ENCODE assay signal across 26 cellular contexts in the genomic region with DNA sequence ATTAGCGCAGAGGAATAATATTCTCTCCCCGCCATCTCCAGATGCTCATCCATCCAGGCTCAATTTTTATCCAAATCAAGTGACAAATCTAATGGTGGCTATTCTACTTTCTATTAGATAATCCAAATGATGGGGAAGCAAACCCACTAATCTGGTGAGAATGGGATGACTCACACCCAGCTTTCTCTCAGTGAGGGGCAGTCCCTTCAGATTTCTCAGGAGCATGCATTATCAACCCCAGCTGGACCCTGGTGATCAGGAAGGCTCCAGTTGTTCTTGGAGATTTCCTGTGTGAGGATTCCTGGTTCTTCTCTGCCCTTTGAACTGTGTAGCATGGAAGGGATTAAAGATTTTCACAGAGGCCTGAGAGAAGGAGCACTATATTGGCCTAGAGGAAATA.
"Had no signal": no experiment of that assay in that cellular context is flagged by ENCODE, and none has a peak within 500 bp of the region (broad histone marks: within the 10 kb centered on the region; RNA-seq: fewer than 3 reads in every experiment).

No MANE protein-coding gene starts in this region.

- H3K4me3 Mint-ChIP-seq: activated CD4-positive, alpha-beta T cell treated with anti-CD3 and anti-CD28 coated beads for 36 hours; activated naive CD8-positive, alpha-beta T cell treated with anti-CD3 and anti-CD28 coated beads, Interleukin-2, amount 10 ng/mL, durations not matched to agents 7 days and 5 days; activated T-cell treated with anti-CD3 and anti-CD28 coated beads, Interleukin-2, amount 50 U/mL, for 72 hours; natural killer cell treated with Interleukin-12 subunit alpha and Interleukin-12 subunit beta and Interleukin-15 and Interleukin-18, amount 100 ng/mL, for 72 hours; stimulated activated effector memory CD8-positive, alpha-beta T cell treated with anti-CD3 and anti-CD28 coated beads, Interleukin-12 subunit alpha, Interleukin-12 subunit beta, amount 100 ng/mL, for 72 hours had no signal

- H3K27ac Mint-ChIP-seq: activated CD4-positive, alpha-beta T cell treated with anti-CD3 and anti-CD28 coated beads for 36 hours; activated naive CD8-positive, alpha-beta T cell treated with anti-CD3 and anti-CD28 coated beads, Interleukin-2, amount 10 ng/mL, durations not matched to agents 7 days and 5 days; activated T-cell treated with anti-CD3 and anti-CD28 coated beads, Interleukin-2, amount 50 U/mL, for 72 hours; natural killer cell treated with Interleukin-12 subunit alpha and Interleukin-12 subunit beta and Interleukin-15 and Interleukin-18, amount 100 ng/mL, for 72 hours; stimulated activated effector memory CD8-positive, alpha-beta T cell treated with anti-CD3 and anti-CD28 coated beads, Interleukin-12 subunit alpha, Interleukin-12 subunit beta, amount 100 ng/mL, for 72 hours had no signal

- H3K27me3 Mint-ChIP-seq: activated CD4-positive, alpha-beta T cell treated with anti-CD3 and anti-CD28 coated beads for 36 hours; natural killer cell treated with Interleukin-12 subunit alpha and Interleukin-12 subunit beta and Interleukin-15 and Interleukin-18, amount 100 ng/mL, for 72 hours had no signal

- H3K4me3 ChIP-seq: coronary artery, dorsolateral prefrontal cortex, gastrocnemius medialis, hepatocyte, lower lobe of right lung, mucosa of descending colon, right lobe of liver, tibial nerve had no signal

- H3K9me3 Mint-ChIP-seq: activated naive CD8-positive, alpha-beta T cell treated with anti-CD3 and anti-CD28 coated beads, Interleukin-2, amount 10 ng/mL, durations not matched to agents 7 days and 5 days; activated T-cell treated with anti-CD3 and anti-CD28 coated beads, Interleukin-2, amount 50 U/mL, for 72 hours; natural killer cell treated with Interleukin-12 subunit alpha and Interleukin-12 subunit beta and Interleukin-15 and Interleukin-18, amount 100 ng/mL, for 72 hours; stimulated activated effector memory CD8-positive, alpha-beta T cell treated with anti-CD3 and anti-CD28 coated beads, Interleukin-12 subunit alpha, Interleukin-12 subunit beta, amount 100 ng/mL, for 72 hours had no signal

- H3K79me2 ChIP-seq: hepatocyte had no signal

- H3K36me3 Mint-ChIP-seq: activated naive CD8-positive, alpha-beta T cell treated with anti-CD3 and anti-CD28 coated beads, Interleukin-2, amount 10 ng/mL, durations not matched to agents 7 days and 5 days; natural killer cell treated with Interleukin-12 subunit alpha and Interleukin-12 subunit beta and Interleukin-15 and Interleukin-18, amount 100 ng/mL, for 72 hours; stimulated activated effector memory CD8-positive, alpha-beta T cell treated with anti-CD3 and anti-CD28 coated beads, Interleukin-12 subunit alpha, Interleukin-12 subunit beta, amount 100 ng/mL, for 72 hours had no signal

- H3K4me1 Mint-ChIP-seq: activated CD4-positive, alpha-beta T cell treated with anti-CD3 and anti-CD28 coated beads for 36 hours; activated naive CD8-positive, alpha-beta T cell treated with anti-CD3 and anti-CD28 coated beads, Interleukin-2, amount 10 ng/mL, durations not matched to agents 7 days and 5 days; stimulated activated effector memory CD8-positive, alpha-beta T cell treated with anti-CD3 and anti-CD28 coated beads, Interleukin-12 subunit alpha, Interleukin-12 subunit beta, amount 100 ng/mL, for 72 hours had no signal

- DNase-seq: activated CD4-positive, alpha-beta T cell treated with anti-CD3 and anti-CD28 coated beads for 36 hours; activated CD4-positive, alpha-beta T cell treated with anti-CD3 and anti-CD28 coated beads, Interleukin-2, amount 50 U/mL, for 4 hours; activated CD4-positive, CD25-positive, alpha-beta regulatory T cell; activated effector memory CD4-positive, alpha-beta T cell treated with Interleukin-2 at 50 U/mL for 16 hours; activated naive CD4-positive, alpha-beta T cell treated with Interleukin-2 at 50 U/mL for 16 hours; activated naive CD8-positive, alpha-beta T cell treated with anti-CD3 and anti-CD28 coated beads, Interleukin-2, amount 10 ng/mL, durations not matched to agents 7 days and 5 days; activated T-cell treated with anti-CD3 and anti-CD28 coated beads for 4 hours; activated T-cell treated with anti-CD3 and anti-CD28 coated beads, Interleukin-2, amount 50 U/mL, for 72 hours; brain microvascular endothelial cell; dorsolateral prefrontal cortex; effector memory CD4-positive, alpha-beta T cell; erythroblast; gastrocnemius medialis; lower lobe of right lung; mesenchymal stem cell; mucosa of descending colon; right lobe of liver; stimulated activated CD4-positive, alpha-beta T cell treated with anti-CD3 and anti-CD28 coated beads, Interleukin-12 subunit alpha, Interleukin-12 subunit beta, amount 100 ng/mL, for 4 hours; stimulated activated CD4-positive, alpha-beta T cell treated with anti-CD3 and anti-CD28 coated beads, Interleukin-4, amount 100 ng/mL, for 1 hour; T-helper 1 cell had no signal

- H3K36me3 ChIP-seq: brain microvascular endothelial cell, gastrocnemius medialis, lower lobe of right lung, neutrophil, right lobe of liver, tibial nerve had no signal

- H3K27ac ChIP-seq: brain microvascular endothelial cell, coronary artery, dorsolateral prefrontal cortex, gastrocnemius medialis, hepatocyte, lower lobe of right lung, neutrophil, right lobe of liver, tibial nerve had no signal

- H3K27me3 ChIP-seq: brain microvascular endothelial cell, gastrocnemius medialis, hepatocyte, neutrophil, right lobe of liver, tibial nerve had no signal

- H3K4me2 ChIP-seq: hepatocyte had no signal

- H3K4me1 ChIP-seq: gastrocnemius medialis, lower lobe of right lung, tibial nerve had no signal
